ENCODE assay signal across 39 cellular contexts in the genomic region with DNA sequence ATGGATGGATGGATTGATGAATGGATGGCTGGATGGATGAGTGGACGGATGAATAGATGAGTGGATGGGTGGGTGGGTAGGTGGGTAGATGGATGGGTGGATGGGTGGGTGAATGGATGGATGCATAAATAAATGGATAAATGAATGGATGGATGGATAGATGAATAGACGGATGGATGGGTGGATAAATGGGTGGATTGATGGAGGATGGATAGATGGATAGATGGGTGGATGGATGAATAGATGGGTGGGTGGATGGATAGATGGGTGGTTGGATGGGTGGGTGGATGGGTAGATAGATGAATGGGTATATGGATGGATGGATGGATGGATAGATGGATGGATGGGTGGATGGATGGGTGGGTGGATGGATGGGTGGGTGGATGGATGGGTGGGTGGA.
"Had no signal": no experiment of that assay in that cellular context is flagged by ENCODE, and none has a peak within 500 bp of the region (broad histone marks: within the 10 kb centered on the region; RNA-seq: fewer than 3 reads in every experiment).

No MANE protein-coding gene starts in this region.

- DNase-seq: activated effector memory CD4-positive, alpha-beta T cell treated with anti-CD3 and anti-CD28 coated beads, Interleukin-2, amount 50 U/mL, for 16 hours; activated effector memory CD4-positive, alpha-beta T cell treated with Interleukin-2 at 50 U/mL for 16 hours; activated gamma-delta T cell; activated gamma-delta T cell treated with Interleukin-2 at 50 U/mL for 16 hours; activated naive CD4-positive, alpha-beta T cell; activated naive CD4-positive, alpha-beta T cell treated with anti-CD3 and anti-CD28 coated beads for 36 hours; activated naive CD4-positive, alpha-beta T cell treated with anti-CD3 and anti-CD28 coated beads, Interleukin-2, amount 10 ng/mL, durations not matched to agents 7 days and 5 days; activated naive CD4-positive, alpha-beta T cell treated with anti-CD3 and anti-CD28 coated beads, Interleukin-2, amount 50 U/mL, for 16 hours; activated naive CD4-positive, alpha-beta T cell treated with Interleukin-2 at 50 U/mL for 16 hours; activated naive CD8-positive, alpha-beta T cell treated with anti-CD3 and anti-CD28 coated beads for 36 hours; activated naive CD8-positive, alpha-beta T cell treated with anti-CD3 and anti-CD28 coated beads, Interleukin-2, amount 10 ng/mL, durations not matched to agents 7 days and 5 days; activated naive CD8-positive, alpha-beta T cell treated with anti-CD3 and anti-CD28 coated beads, Interleukin-2, amount 50 U/mL, for 24 hours; activated T-cell treated with anti-CD3 and anti-CD28 coated beads, Interleukin-2, amount 50 U/mL, for 1 hour; activated T-cell treated with anti-CD3 and anti-CD28 coated beads, Interleukin-2, amount 50 U/mL, for 24 hours; activated T-cell treated with anti-CD3 and anti-CD28 coated beads, Interleukin-2, amount 50 U/mL, for 4 hours; activated T-cell treated with anti-CD3 and anti-CD28 coated beads, Interleukin-2, amount 50 U/mL, for 48 hours; activated T-cell treated with anti-CD3 and anti-CD28 coated beads, Interleukin-2, amount 50 U/mL, for 72 hours; adrenal gland; amniotic stem cell; amygdala; anterior cingulate cortex; aorta; body of pancreas; brain microvascular endothelial cell; caudate nucleus; central memory CD4-positive, alpha-beta T cell; cerebellar nuclear complex had no signal

- ATAC-seq: activated naive CD4-positive, alpha-beta T cell treated with anti-CD3 and anti-CD28 coated beads, Interleukin-2, amount 50 U/mL, for 72 hours; activated naive CD8-positive, alpha-beta T cell treated with anti-CD3 and anti-CD28 coated beads, Interleukin-2, amount 50 U/mL, for 24 hours; activated T-cell treated with anti-CD3 and anti-CD28 coated beads, Interleukin-2, amount 50 U/mL, for 4 hours; activated T-cell treated with anti-CD3 and anti-CD28 coated beads, Interleukin-2, amount 50 U/mL, for 72 hours; body of pancreas had no signal

- H3K27me3 ChIP-seq: adrenal gland, ascending aorta, brain microvascular endothelial cell, cardiac muscle cell had no signal

- H3K36me3 Mint-ChIP-seq: activated naive CD4-positive, alpha-beta T cell treated with anti-CD3 and anti-CD28 coated beads, Interleukin-2, amount 10 ng/mL, durations not matched to agents 7 days and 5 days; activated naive CD4-positive, alpha-beta T cell treated with anti-CD3 and anti-CD28 coated beads, Interleukin-2, amount 50 U/mL, for 24 hours; activated naive CD4-positive, alpha-beta T cell treated with anti-CD3 and anti-CD28 coated beads, Interleukin-2, amount 50 U/mL, for 72 hours; activated naive CD8-positive, alpha-beta T cell; activated naive CD8-positive, alpha-beta T cell treated with anti-CD3 and anti-CD28 coated beads for 36 hours; activated naive CD8-positive, alpha-beta T cell treated with anti-CD3 and anti-CD28 coated beads, Interleukin-2, amount 10 ng/mL, durations not matched to agents 7 days and 5 days had no signal

- H3K9me3 ChIP-seq: adrenal gland, ascending aorta, body of pancreas, breast epithelium had no signal

- H3K9me3 Mint-ChIP-seq: activated naive CD4-positive, alpha-beta T cell treated with anti-CD3 and anti-CD28 coated beads, Interleukin-2, amount 50 U/mL, for 24 hours; activated naive CD8-positive, alpha-beta T cell treated with anti-CD3 and anti-CD28 coated beads, Interleukin-2, amount 10 ng/mL, durations not matched to agents 7 days and 5 days; activated T-cell treated with anti-CD3 and anti-CD28 coated beads, Interleukin-2, amount 50 U/mL, for 4 hours; activated T-helper 2 cell treated with anti-CD3 and anti-CD28 coated beads, Interferon-gamma antibody, Interleukin-2, Interleukin-4, amounts not matched to agents 10 μg/mL and 5 μg/mL and 100 μg/mL, durations not matched to agents 14 hours and 24 hours and 36 hours had no signal

- H3K36me3 ChIP-seq: adrenal gland, ascending aorta, brain microvascular endothelial cell, breast epithelium, cardiac muscle cell had no signal

- H3K4me1 Mint-ChIP-seq: activated naive CD4-positive, alpha-beta T cell treated with anti-CD3 and anti-CD28 coated beads, Interleukin-2, amount 10 ng/mL, durations not matched to agents 7 days and 5 days; activated naive CD4-positive, alpha-beta T cell treated with anti-CD3 and anti-CD28 coated beads, Interleukin-2, amount 50 U/mL, for 24 hours; activated naive CD8-positive, alpha-beta T cell treated with anti-CD3 and anti-CD28 coated beads for 36 hours; activated naive CD8-positive, alpha-beta T cell treated with anti-CD3 and anti-CD28 coated beads, Interleukin-2, amount 10 ng/mL, durations not matched to agents 7 days and 5 days; activated naive CD8-positive, alpha-beta T cell treated with anti-CD3 and anti-CD28 coated beads, Interleukin-2, amount 50 U/mL, for 24 hours; central memory CD8-positive, alpha-beta T cell had no signal

- H3K27ac ChIP-seq: adrenal gland, ascending aorta, body of pancreas, brain microvascular endothelial cell, breast epithelium, cardiac muscle cell had no signal

- H3K4me1 ChIP-seq: adrenal gland, ascending aorta, body of pancreas, breast epithelium had no signal

- H3K4me3 Mint-ChIP-seq: activated naive CD4-positive, alpha-beta T cell treated with anti-CD3 and anti-CD28 coated beads for 36 hours; activated naive CD4-positive, alpha-beta T cell treated with anti-CD3 and anti-CD28 coated beads, Interleukin-2, amount 10 ng/mL, durations not matched to agents 7 days and 5 days; activated naive CD4-positive, alpha-beta T cell treated with anti-CD3 and anti-CD28 coated beads, Interleukin-2, amount 50 U/mL, for 24 hours; activated naive CD8-positive, alpha-beta T cell; activated naive CD8-positive, alpha-beta T cell treated with anti-CD3 and anti-CD28 coated beads for 36 hours; activated naive CD8-positive, alpha-beta T cell treated with anti-CD3 and anti-CD28 coated beads, Interleukin-2, amount 10 ng/mL, durations not matched to agents 7 days and 5 days; activated naive CD8-positive, alpha-beta T cell treated with anti-CD3 and anti-CD28 coated beads, Interleukin-2, amount 50 U/mL, for 24 hours; activated T-cell treated with anti-CD3 and anti-CD28 coated beads, Interleukin-2, amount 50 U/mL, for 24 hours; activated T-cell treated with anti-CD3 and anti-CD28 coated beads, Interleukin-2, amount 50 U/mL, for 4 hours; activated T-cell treated with anti-CD3 and anti-CD28 coated beads, Interleukin-2, amount 50 U/mL, for 72 hours; activated T-helper 1 cell treated with anti-CD3 and anti-CD28 coated beads, Interleukin-12 subunit alpha, Interleukin-12 subunit beta, Interleukin-2, Interleukin-4 antibody, amounts not matched to agents 30 ng/mL and 10 ng/mL and 1 ng/mL, durations not matched to agents 14 hours and 24 hours and 36 hours; brain; central memory CD8-positive, alpha-beta T cell had no signal

- H3K27ac Mint-ChIP-seq: activated naive CD4-positive, alpha-beta T cell treated with anti-CD3 and anti-CD28 coated beads for 36 hours; activated naive CD4-positive, alpha-beta T cell treated with anti-CD3 and anti-CD28 coated beads, Interleukin-2, amount 10 ng/mL, durations not matched to agents 7 days and 5 days; activated naive CD4-positive, alpha-beta T cell treated with anti-CD3 and anti-CD28 coated beads, Interleukin-2, amount 50 U/mL, for 24 hours; activated naive CD4-positive, alpha-beta T cell treated with anti-CD3 and anti-CD28 coated beads, Interleukin-2, amount 50 U/mL, for 72 hours; activated naive CD8-positive, alpha-beta T cell; activated naive CD8-positive, alpha-beta T cell treated with anti-CD3 and anti-CD28 coated beads for 36 hours; activated naive CD8-positive, alpha-beta T cell treated with anti-CD3 and anti-CD28 coated beads, Interleukin-2, amount 10 ng/mL, durations not matched to agents 7 days and 5 days; activated naive CD8-positive, alpha-beta T cell treated with anti-CD3 and anti-CD28 coated beads, Interleukin-2, amount 50 U/mL, for 24 hours; activated T-cell treated with anti-CD3 and anti-CD28 coated beads, Interleukin-2, amount 50 U/mL, for 24 hours; activated T-cell treated with anti-CD3 and anti-CD28 coated beads, Interleukin-2, amount 50 U/mL, for 72 hours; activated T-helper 1 cell treated with anti-CD3 and anti-CD28 coated beads, Interleukin-12 subunit alpha, Interleukin-12 subunit beta, Interleukin-2, Interleukin-4 antibody, amounts not matched to agents 30 ng/mL and 10 ng/mL and 1 ng/mL, durations not matched to agents 14 hours and 24 hours and 36 hours; activated T-helper 2 cell treated with anti-CD3 and anti-CD28 coated beads, Interferon-gamma antibody, Interleukin-2, Interleukin-4, amounts not matched to agents 10 μg/mL and 5 μg/mL and 100 μg/mL, durations not matched to agents 14 hours and 24 hours and 36 hours; brain had no signal

- FAIRE-seq: astrocyte, bronchial epithelial cell had no signal

- H3K4me3 ChIP-seq: adrenal gland, ascending aorta, body of pancreas, breast epithelium, cardiac muscle cell had no signal

- H3K27me3 Mint-ChIP-seq: activated naive CD4-positive, alpha-beta T cell treated with anti-CD3 and anti-CD28 coated beads, Interleukin-2, amount 10 ng/mL, durations not matched to agents 7 days and 5 days; activated naive CD8-positive, alpha-beta T cell treated with anti-CD3 and anti-CD28 coated beads for 36 hours; activated naive CD8-positive, alpha-beta T cell treated with anti-CD3 and anti-CD28 coated beads, Interleukin-2, amount 10 ng/mL, durations not matched to agents 7 days and 5 days had no signal
